ENCODE assay signal across 32 cellular contexts in the genomic region with DNA sequence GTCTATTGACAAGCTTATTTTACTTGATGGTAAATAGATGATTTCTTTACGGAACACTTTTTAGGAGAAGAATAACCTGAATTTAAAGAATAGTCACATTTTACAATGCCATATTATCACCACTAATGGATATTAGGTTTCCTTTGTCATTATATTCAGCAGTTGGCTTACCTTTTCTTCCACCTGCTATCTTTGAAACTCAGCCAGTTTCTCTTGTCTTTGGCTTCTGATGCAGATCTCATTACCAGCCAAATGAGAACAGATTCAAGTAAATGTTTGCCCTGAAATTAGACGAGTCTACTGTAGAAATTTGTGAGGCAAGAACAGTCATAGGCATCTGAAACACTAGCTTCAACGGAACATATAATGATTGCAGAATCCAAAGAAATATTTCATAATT.
DNase-seq lines count a peak whose midpoint lies in the region; ATAC-seq and TF ChIP-seq lines count a peak whose summit lies in the region.
"Had no signal": no experiment of that assay in that cellular context is flagged by ENCODE, and none has a peak within 500 bp of the region (broad histone marks: within the 10 kb centered on the region; RNA-seq: fewer than 3 reads in every experiment).

No MANE protein-coding gene starts in this region.

- POLR2A ChIA-PET in naive thymus-derived CD8-positive, alpha-beta T cell (lab: Charles Lee): no interaction called here

- no peaks in the 10 kb centered on the region for H3K36me3 ChIP-seq in sigmoid colon
- H3K36me3 ChIP-seq: colonic mucosa, ovary, SJCRH30, suprapubic skin, upper lobe of right lung had no signal

- no peak overlapping the region for H3K27ac ChIP-seq in sigmoid colon
- H3K27ac ChIP-seq: colonic mucosa, ovary, SJCRH30, skin epidermis, suprapubic skin, upper lobe of right lung had no signal

- DNase-seq in NCI-H1092 treated with DMSO at 0.1 percent for 48 hours (lab: John Stamatoyannopoulos, UW) (peak; percentile 84), NCI-H2029 (lab: John Stamatoyannopoulos, UW) (peak; percentile 17), NCI-H2196 (lab: John Stamatoyannopoulos, UW; ENCODE audit: unreplicated experiment) (peak; percentile 68), cerebellar nuclear complex (lab: John Stamatoyannopoulos, UW) (peak; percentile 74 to 93), sigmoid colon (no peak), natural killer cell (no peak)
- no peak for DNase-seq in naive thymus-derived CD8-positive, alpha-beta T cell
- DNase-seq: activated CD4-positive, alpha-beta T cell treated with anti-CD3 and anti-CD28 coated beads, Interleukin-2, amount 10 ng/mL, durations not matched to agents 7 days and 5 days; activated gamma-delta T cell; activated naive CD8-positive, alpha-beta T cell treated with anti-CD3 and anti-CD28 coated beads for 36 hours; activated T-cell treated with anti-CD3 and anti-CD28 coated beads, Interleukin-2, amount 50 U/mL, for 1 hour; aorta; CD8-positive, alpha-beta memory T cell; colonic mucosa; effector CD4-positive, alpha-beta T cell; GDM1; HCEC 1CT; hypothalamus; Karpas-422; MV-4-11; NCI-H345; ovary; RPMI8226; SJCRH30; stimulated activated naive CD4-positive, alpha-beta T cell; upper lobe of right lung had no signal

- H3K36me3 Mint-ChIP-seq in naive thymus-derived CD8-positive, alpha-beta T cell: peaks cover 0 to 8% (median 7%) of the 10 kb centered on the region in 3 donors
- no peaks in the 10 kb centered on the region for H3K36me3 Mint-ChIP-seq in natural killer cell
- H3K36me3 Mint-ChIP-seq: WTC11 had no signal

- TF ChIP-seq EP300 in sigmoid colon (IDR thresholded peaks at IDR 0.05): no peak

- H3K4me3 ChIP-seq in sigmoid colon: no peak overlapping the region
- H3K4me3 ChIP-seq: colonic mucosa, ovary, SJCRH30, skin epidermis, suprapubic skin, upper lobe of right lung had no signal

- TF ChIP-seq POLR2A in sigmoid colon (IDR thresholded peaks at IDR 0.05): no peak

- H3K4me1 ChIP-seq in sigmoid colon: peaks cover 0 to 14% (median 8%) of the 10 kb centered on the region in 4 donors
- H3K4me1 ChIP-seq: colonic mucosa had no signal

- no peak overlapping the region for H3K27ac Mint-ChIP-seq in naive thymus-derived CD8-positive, alpha-beta T cell
- no peak overlapping the region for H3K27ac Mint-ChIP-seq in natural killer cell
- H3K27ac Mint-ChIP-seq: activated CD4-positive, alpha-beta T cell treated with anti-CD3 and anti-CD28 coated beads, Interleukin-2, amount 10 ng/mL, durations not matched to agents 7 days and 5 days; activated naive CD8-positive, alpha-beta T cell treated with anti-CD3 and anti-CD28 coated beads for 36 hours; CD8-positive, alpha-beta memory T cell; memory B cell; WTC11 had no signal

- WGBS in sigmoid colon, 2 donors: 90 to 93% methylated on average over 3 of the region's 3 CpGs

- H3K4me3 Mint-ChIP-seq in naive thymus-derived CD8-positive, alpha-beta T cell: no peak overlapping the region
- no peak overlapping the region for H3K4me3 Mint-ChIP-seq in natural killer cell
- H3K4me3 Mint-ChIP-seq: activated CD4-positive, alpha-beta T cell treated with anti-CD3 and anti-CD28 coated beads, Interleukin-2, amount 10 ng/mL, durations not matched to agents 7 days and 5 days; activated naive CD8-positive, alpha-beta T cell treated with anti-CD3 and anti-CD28 coated beads for 36 hours; CD8-positive, alpha-beta memory T cell; memory B cell; WTC11 had no signal

- no peaks in the 10 kb centered on the region for H3K27me3 ChIP-seq in sigmoid colon
- H3K27me3 ChIP-seq: colonic mucosa, ovary, SJCRH30, suprapubic skin, upper lobe of right lung had no signal

- peaks cover 0 to 6% (median 4%) of the 10 kb centered on the region in 4 donors for H3K4me1 Mint-ChIP-seq in naive thymus-derived CD8-positive, alpha-beta T cell
- H3K4me1 Mint-ChIP-seq in natural killer cell: no peaks in the 10 kb centered on the region
- H3K4me1 Mint-ChIP-seq: activated CD4-positive, alpha-beta T cell treated with anti-CD3 and anti-CD28 coated beads, Interleukin-2, amount 10 ng/mL, durations not matched to agents 7 days and 5 days; CD8-positive, alpha-beta memory T cell had no signal

- ATAC-seq in HG02884 (IDR thresholded peaks at IDR 0.05; ENCODE audit: unreplicated experiment): no peak
- no peak for ATAC-seq in naive thymus-derived CD8-positive, alpha-beta T cell
- no peak for ATAC-seq in natural killer cell
- ATAC-seq: left lobe of liver, upper lobe of right lung, WTC11 had no signal

- intact Hi-C loops in sigmoid colon (cut with DNase I): no loop called here
- intact Hi-C loops in natural killer cell (cut with micrococcal nuclease): no loop called here

- no peaks in the 10 kb centered on the region for H3K9me3 ChIP-seq in sigmoid colon
- H3K9me3 ChIP-seq: colonic mucosa, ovary, SJCRH30, suprapubic skin, upper lobe of right lung had no signal

- H3K27me3 Mint-ChIP-seq in naive thymus-derived CD8-positive, alpha-beta T cell: peaks cover 0 to 2% (median 0%) of the 10 kb centered on the region in 5 donors
- H3K27me3 Mint-ChIP-seq in natural killer cell (ENCODE audit: low read depth in 2 of 2): no peaks in the 10 kb centered on the region
- H3K27me3 Mint-ChIP-seq: activated CD4-positive, alpha-beta T cell treated with anti-CD3 and anti-CD28 coated beads, Interleukin-2, amount 10 ng/mL, durations not matched to agents 7 days and 5 days; activated naive CD8-positive, alpha-beta T cell treated with anti-CD3 and anti-CD28 coated beads for 36 hours; CD8-positive, alpha-beta memory T cell; memory B cell had no signal

- H3K9me3 Mint-ChIP-seq in naive thymus-derived CD8-positive, alpha-beta T cell: no peaks in the 10 kb centered on the region
- no peaks in the 10 kb centered on the region for H3K9me3 Mint-ChIP-seq in natural killer cell
- H3K9me3 Mint-ChIP-seq: activated naive CD8-positive, alpha-beta T cell treated with anti-CD3 and anti-CD28 coated beads for 36 hours; CD8-positive, alpha-beta memory T cell; memory B cell; WTC11 had no signal

- TF ChIP-seq CTCF in sigmoid colon (IDR thresholded peaks at IDR 0.05): no peak
- no peak for TF ChIP-seq CTCF in natural killer cell (IDR thresholded peaks at IDR 0.05)

Comparison
In these comparisons a context has a peak if more than half of its experiments do, and no peak if none do; other contexts are left out.
1. DNase-seq: peak in NCI-H1092 treated with DMSO at 0.1 percent for 48 hours (single experiment), NCI-H2029 (single experiment), NCI-H2196 (single experiment) and cerebellar nuclear complex (2 of 2); none in sigmoid colon (single experiment), naive thymus-derived CD8-positive, alpha-beta T cell (0 of 10) and natural killer cell (single experiment).